Comparison of ENCODE assay signal across 8 cellular contexts in genomic region chr19:19372656-19373416, GRCh38. TPM values are rescaled to one million over a fixed set of nuclear protein-coding genes. Genes with fewer than 3 reads are reported as not detected.
DNase-seq lines count a peak whose midpoint lies in the region; ATAC-seq, FAIRE-seq and TF ChIP-seq lines count a peak whose summit lies in the region.

No MANE protein-coding gene starts in this region.

- TF ChIP-seq CTCF in PC-3 (conservative IDR thresholded peaks at IDR 0.05; ENCODE audit: low read depth, low read length) (no peak), GM12878 (IDR thresholded peaks at IDR 0.05 in 2 of 3, conservative IDR thresholded peaks at IDR 0.05 in 1 of 3; ENCODE audit: control insufficient read depth in 2 of 3, extremely low read depth in 1 of 3, insufficient read depth in 1 of 3, low read depth in 3 of 3, low read length in 3 of 3) (no peak), liver (IDR thresholded peaks at IDR 0.05; ENCODE audit: low read depth, low read length, missing input control) (no peak)

- no peaks in the 10 kb centered on the region for H3K36me3 ChIP-seq in PC-3 (ENCODE audit: low read depth, low read length)
- H3K36me3 ChIP-seq in GM12878 (ENCODE audit: control insufficient read depth in 2 of 2, insufficient read depth in 2 of 2, low read length in 1 of 2): no peaks in the 10 kb centered on the region
- H3K36me3 ChIP-seq in liver (ENCODE audit: control insufficient read depth in 4 of 4, insufficient read depth in 3 of 4, low read depth in 1 of 4, low read length in 3 of 4): no peaks in the 10 kb centered on the region

- no peak for TF ChIP-seq EP300 in GM12878 (IDR thresholded peaks at IDR 0.05; ENCODE audit: borderline replicate concordance in 1 of 2, control insufficient read depth in 1 of 2, low read depth in 2 of 2, low read length in 2 of 2)

- no peak for TF ChIP-seq RAD21 in GM12878 (IDR thresholded peaks at IDR 0.05; ENCODE audit: insufficient read depth, low read depth, low read length)
- peak in 1 of 2 donors; percentile 29 for TF ChIP-seq RAD21 in liver (IDR thresholded peaks at IDR 0.05)

- H3K4me1 ChIP-seq in PC-3 (ENCODE audit: insufficient read depth, low read length): peaks cover 22% of the 10 kb centered on the region
- H3K4me1 ChIP-seq in GM12878 (ENCODE audit: control insufficient read depth, insufficient read depth, low read length): peaks cover 5% of the 10 kb centered on the region
- peaks cover 0 to 4% (median 0%) of the 10 kb centered on the region in 4 donors for H3K4me1 ChIP-seq in liver (ENCODE audit: control insufficient read depth in 4 of 4, insufficient read depth in 4 of 4, low read length in 3 of 4)

- in situ Hi-C loops in GM12878 (cut with MboI): no loop called here

- SMC1A ChIA-PET in GM12878 (lab: Charles Lee; ENCODE audit: uncharacterized antibody, unreplicated experiment): interaction anchor here (1.0 to 1.7 kb wide), 4 partner anchors 8 to 118 kb away, joined by 3 to 15 read pairs (median 6); no protein-coding TSS in a partner anchor

- peak; percentile 37; the same call in 1 of the 2 replicates for TF ChIP-seq POLR2A in GM12878 (IDR thresholded peaks at IDR 0.05; ENCODE audit: low read depth, low read length)

- H4K20me1 ChIP-seq in PC-3 (ENCODE audit: low read length) (no peaks in the 10 kb centered on the region), GM12878 (ENCODE audit: control insufficient read depth, insufficient read depth) (no peaks in the 10 kb centered on the region)

- H3F3A ChIP-seq in PC-3 (ENCODE audit: low read length, unreplicated experiment): peaks cover 5% of the 10 kb centered on the region

- peak overlapping the region; percentile 36 for H3K4me2 ChIP-seq in PC-3 (ENCODE audit: low read length)
- H3K4me2 ChIP-seq in GM12878 (ENCODE audit: control insufficient read depth, insufficient read depth): peak overlapping the region; percentile 57

- peak overlapping the region; percentile 48 for H3K27ac ChIP-seq in PC-3 (ENCODE audit: low read length)
- H3K27ac ChIP-seq in GM12878 (ENCODE audit: control insufficient read depth, insufficient read depth): peak overlapping the region; percentile 51
- peak overlapping the region; percentile 36 to 50 for H3K27ac ChIP-seq in liver (ENCODE audit: low read depth in 1 of 2, low read length in 2 of 2)

- RAD21 ChIA-PET in GM12878 (lab: Charles Lee; ENCODE audit: unreplicated experiment): interaction anchor here (0.7 to 2.1 kb wide), 5 partner anchors 8 to 227 kb away, joined by 3 to 10 read pairs (median 5); partner anchors contain the start of gene GATAD2A

- ATAC-seq in GM18511 (IDR thresholded peaks at IDR 0.05; ENCODE audit: unreplicated experiment) (peak; percentile 92), HG03039 (IDR thresholded peaks at IDR 0.05; ENCODE audit: unreplicated experiment) (peak; percentile 65), PC-3 (peak; percentile 86), GM12878 (peak; percentile 99), HG03565 (IDR thresholded peaks at IDR 0.05; ENCODE audit: unreplicated experiment) (no peak)

- H2AFZ ChIP-seq in PC-3 (ENCODE audit: low read length) (peak overlapping the region; percentile 66), GM12878 (ENCODE audit: control insufficient read depth, low read depth, low read length) (peak overlapping the region; percentile 82)

- CTCF ChIA-PET in PC-3 (lab: Charles Lee): interaction anchor here (0.6 to 1.1 kb wide), 3 partner anchors 12 to 118 kb away, joined by 3 read pairs; no protein-coding TSS in a partner anchor
- CTCF ChIA-PET in GM12878 (lab: Yijun Ruan, JAX): interaction anchor here (0.5 to 3.8 kb wide), 7 partner anchors 8 to 144 kb away, joined by 3 to 36 read pairs (median 4); partner anchors contain the start of gene NDUFA13

- H3K9me3 ChIP-seq in PC-3 (ENCODE audit: low read length) (no peaks in the 10 kb centered on the region), GM12878 (replicated peaks; ENCODE audit: control insufficient read depth, insufficient read depth, low read length) (no peaks in the 10 kb centered on the region), liver (ENCODE audit: control insufficient read depth in 4 of 4, low read length in 3 of 4) (no peaks in the 10 kb centered on the region)

- TSS peak; percentile 85 for BruUV-seq in PC-3 (replicated peaks; lab: Mats Ljungman, UMichigan)
- no TSS peak for BruUV-seq in GM12878 (replicated peaks; lab: Mats Ljungman, UMichigan)

- peak; percentile 20 for DNase-seq in AG08395 (ENCODE audit: low spot score)
- DNase-seq in PC-3: peak; percentile 78
- DNase-seq in GM12878 (ENCODE audit: low read depth, low spot score): no peak
- peak; percentile 84 for DNase-seq in ureter (ENCODE audit: low spot score)

- POLR2A ChIA-PET in PC-3 (lab: Charles Lee; ENCODE audit: unreplicated experiment): interaction anchor here (0.6 to 0.7 kb wide), 3 partner anchors 10 to 31 kb away, joined by 3 to 7 read pairs (median 5); no protein-coding TSS in a partner anchor
- POLR2A ChIA-PET in GM12878 (lab: Charles Lee): interaction anchor here (0.6 to 1.2 kb wide), 7 partner anchors 9 to 117 kb away, joined by 3 to 6 read pairs (median 6); partner anchors contain the start of gene GATAD2A

- H3K9ac ChIP-seq in PC-3 (ENCODE audit: low read length) (peak overlapping the region; percentile 17; the same call in 1 of the 2 replicates), GM12878 (ENCODE audit: control insufficient read depth, insufficient read depth, low read length) (no peak overlapping the region), liver (ENCODE audit: low read depth in 1 of 2, low read length in 2 of 2) (no peak overlapping the region)

- H3K79me2 ChIP-seq in PC-3 (ENCODE audit: low read length): no peaks in the 10 kb centered on the region
- no peaks in the 10 kb centered on the region for H3K79me2 ChIP-seq in GM12878 (ENCODE audit: control insufficient read depth, insufficient read depth, low read length)

- peak; percentile 88 for FAIRE-seq in GM12878 (lab: Jason Lieb, UNC)

- no peaks in the 10 kb centered on the region for H3K27me3 ChIP-seq in PC-3 (ENCODE audit: low read length)
- H3K27me3 ChIP-seq in GM12878 (replicated peaks in 1 of 2; ENCODE audit: control insufficient read depth in 2 of 2, insufficient read depth in 2 of 2, low read length in 1 of 2): no peaks in the 10 kb centered on the region
- H3K27me3 ChIP-seq in liver (ENCODE audit: control insufficient read depth in 4 of 4, insufficient read depth in 4 of 4, low read length in 3 of 4): no peaks in the 10 kb centered on the region

- intact Hi-C loops in PC-3 (cut with micrococcal nuclease) (no loop called here), GM12878 (cut with micrococcal nuclease; ENCODE audit: unreplicated experiment) (no loop called here)

- no peak overlapping the region for H3K4me3 ChIP-seq in PC-3 (ENCODE audit: low read length)
- H3K4me3 ChIP-seq in GM12878: no peak overlapping the region
- no peak overlapping the region for H3K4me3 ChIP-seq in liver (ENCODE audit: low read depth in 1 of 3, low read length in 3 of 3)

- WGBS in GM12878 (ENCODE audit: insufficient coverage, insufficient replicate concordance, low lambda C conversion rate, missing lambda C conversion rate): 26% methylated on average over 8 of the region's 8 CpGs
- 52% methylated on average over 8 of the region's 8 CpGs for WGBS in liver

- H3K9me2 ChIP-seq in PC-3 (replicated peaks; ENCODE audit: low read length): no peaks in the 10 kb centered on the region

RNA-seq across cellular contexts. Expression of gene GATAD2A, which starts 32.6 kb away (rescaled TPM):
- total RNA-seq in PC-3 (2014; rRNA removed) (104 and 143 TPM in 2 replicates), GM12878 (2014; rRNA removed) (47.1 and 61.8 TPM in 2 replicates), GM12878 (2014; rRNA removed; fragmentation: Illumina TruSeq; extraction: Trizol) (27.4 and 38.4 TPM in 2 replicates), GM12878 (2021) (161 and 173 TPM in 2 replicates), liver (10 to 100 TPM; 20.2 to 23.7 TPM), ureter (92.7 TPM)
- 28.7 and 30.1 TPM in 2 replicates for total RNA-seq in GM12878 (2013; cell fraction: nucleolus; rRNA removed)
- polyA plus RNA-seq in GM12878 (2011; ENCODE audit: low read depth): 15.5 TPM
- polyA plus RNA-seq in GM12878 (2011; rRNA removed) (16.9 and 20.1 TPM in 2 replicates), GM12878 (2014; fragmentation: Illumina TruSeq; extraction: Trizol) (8.6 and 28.0 TPM in 2 replicates), GM12878 (2014; fragmentation: Nextera tagmentation; extraction: Ambion mirVana) (1 to 10 TPM; 2.6 to 2.7 TPM), GM12878 (2014; rRNA removed) (60.3 and 70.8 TPM in 2 replicates), GM12878 (2016; fragmentation: Nextera tagmentation; extraction: Ambion mirVana) (10 to 100 TPM; 31.4 to 32.7 TPM), liver (10 to 100 TPM in 1 of 2 donors, 1 to 10 TPM in 1; 7.1 to 16.1 TPM)
- polyA plus RNA-seq in GM12878 (2011; cell fraction: cytosol; rRNA removed): 18.7 and 20.9 TPM in 2 replicates
- 21.5 and 39.0 TPM in 2 replicates for polyA plus RNA-seq in GM12878 (2011; cell fraction: nucleus; rRNA removed)
- polyA plus RNA-seq in GM12878 (2012): 32.1 and 35.4 TPM in 2 replicates
- polyA minus RNA-seq in GM12878 (2011; rRNA and poly(A)+ RNA removed): 16.8 and 17.2 TPM in 2 replicates
- 29.5 and 34.5 TPM in 2 replicates for polyA minus RNA-seq in GM12878 (2011; cell fraction: cytosol; rRNA and poly(A)+ RNA removed)
- 5.1 and 11.0 TPM in 2 replicates for polyA minus RNA-seq in GM12878 (2011; cell fraction: nucleus; rRNA and poly(A)+ RNA removed)

RNA-seq across cellular contexts. Expression of gene MAU2, which starts 52.2 kb away (rescaled TPM):
- total RNA-seq in PC-3 (2014; rRNA removed): 32.6 and 44.2 TPM in 2 replicates
- total RNA-seq in GM12878 (2013; cell fraction: nucleolus; rRNA removed): 165 and 196 TPM in 2 replicates
- 21.5 and 25.5 TPM in 2 replicates for total RNA-seq in GM12878 (2014; rRNA removed)
- total RNA-seq in GM12878 (2014; rRNA removed; fragmentation: Illumina TruSeq; extraction: Trizol): 15.4 and 15.7 TPM in 2 replicates
- 37.3 and 47.2 TPM in 2 replicates for total RNA-seq in GM12878 (2021)
- polyA plus RNA-seq in GM12878 (2011; ENCODE audit: low read depth): 11.5 TPM
- polyA plus RNA-seq in GM12878 (2011; rRNA removed): 10.9 and 22.7 TPM in 2 replicates
- polyA plus RNA-seq in GM12878 (2011; cell fraction: cytosol; rRNA removed): 21.2 and 28.7 TPM in 2 replicates
- polyA plus RNA-seq in GM12878 (2011; cell fraction: nucleus; rRNA removed): 107 and 142 TPM in 2 replicates
- 21.4 and 28.2 TPM in 2 replicates for polyA plus RNA-seq in GM12878 (2012)
- 7.0 and 16.2 TPM in 2 replicates for polyA plus RNA-seq in GM12878 (2014; fragmentation: Illumina TruSeq; extraction: Trizol)
- polyA plus RNA-seq in GM12878 (2014; fragmentation: Nextera tagmentation; extraction: Ambion mirVana): 1 to 10 TPM; 1.8 to 2.9 TPM
- polyA plus RNA-seq in GM12878 (2014; rRNA removed): 32.2 and 42.7 TPM in 2 replicates
- 10 to 100 TPM; 21.6 to 25.8 TPM for polyA plus RNA-seq in GM12878 (2016; fragmentation: Nextera tagmentation; extraction: Ambion mirVana)
- polyA minus RNA-seq in GM12878 (2011; rRNA and poly(A)+ RNA removed): 47.0 and 85.3 TPM in 2 replicates
- 21.1 and 28.3 TPM in 2 replicates for polyA minus RNA-seq in GM12878 (2011; cell fraction: cytosol; rRNA and poly(A)+ RNA removed)
- polyA minus RNA-seq in GM12878 (2011; cell fraction: nucleus; rRNA and poly(A)+ RNA removed): 49.1 and 73.1 TPM in 2 replicates
- total RNA-seq in liver: 10 to 100 TPM; 23.0 to 31.0 TPM
- 10 to 100 TPM in 1 of 2 donors, 1 to 10 TPM in 1; 7.5 to 12.7 TPM for polyA plus RNA-seq in liver
- total RNA-seq in ureter: 87.4 TPM

RNA-seq across cellular contexts. Expression of gene SUGP1, which starts 52.5 kb away (rescaled TPM):
- 42.1 and 44.0 TPM in 2 replicates for total RNA-seq in PC-3 (2014; rRNA removed)
- total RNA-seq in GM12878 (2013; cell fraction: nucleolus; rRNA removed): 70.1 and 78.7 TPM in 2 replicates
- total RNA-seq in GM12878 (2014; rRNA removed): 28.5 and 38.4 TPM in 2 replicates
- total RNA-seq in GM12878 (2014; rRNA removed; fragmentation: Illumina TruSeq; extraction: Trizol): 27.9 and 28.8 TPM in 2 replicates
- 53.9 and 62.4 TPM in 2 replicates for total RNA-seq in GM12878 (2021)
- polyA plus RNA-seq in GM12878 (2011; ENCODE audit: low read depth): 11.5 TPM
- 28.4 and 38.4 TPM in 2 replicates for polyA plus RNA-seq in GM12878 (2011; rRNA removed)
- polyA plus RNA-seq in GM12878 (2011; cell fraction: cytosol; rRNA removed): 24.9 and 42.6 TPM in 2 replicates
- 136 and 149 TPM in 2 replicates for polyA plus RNA-seq in GM12878 (2011; cell fraction: nucleus; rRNA removed)
- polyA plus RNA-seq in GM12878 (2012): 34.0 and 44.2 TPM in 2 replicates
- 19.8 and 37.7 TPM in 2 replicates for polyA plus RNA-seq in GM12878 (2014; fragmentation: Illumina TruSeq; extraction: Trizol)
- polyA plus RNA-seq in GM12878 (2014; fragmentation: Nextera tagmentation; extraction: Ambion mirVana): 1 to 10 TPM; 1.6 to 3.6 TPM
- polyA plus RNA-seq in GM12878 (2014; rRNA removed): 51.4 and 55.6 TPM in 2 replicates
- 10 to 100 TPM; 64.8 to 70.2 TPM for polyA plus RNA-seq in GM12878 (2016; fragmentation: Nextera tagmentation; extraction: Ambion mirVana)
- 21.7 and 31.6 TPM in 2 replicates for polyA minus RNA-seq in GM12878 (2011; rRNA and poly(A)+ RNA removed)
- 9.2 and 16.0 TPM in 2 replicates for polyA minus RNA-seq in GM12878 (2011; cell fraction: cytosol; rRNA and poly(A)+ RNA removed)
- 23.1 and 37.2 TPM in 2 replicates for polyA minus RNA-seq in GM12878 (2011; cell fraction: nucleus; rRNA and poly(A)+ RNA removed)
- total RNA-seq in liver: 10 to 100 TPM; 11.2 to 17.2 TPM
- polyA plus RNA-seq in liver: 10 to 100 TPM; 12.4 to 18.9 TPM
- 51.8 TPM for total RNA-seq in ureter
